Comparison of ENCODE assay signal across 7 cellular contexts in genomic region chr16:4316103-4316731, GRCh38. TPM values are rescaled to one million over a fixed set of nuclear protein-coding genes. Genes with fewer than 3 reads are reported as not detected.
DNase-seq lines count a peak whose midpoint lies in the region; ATAC-seq and TF ChIP-seq lines count a peak whose summit lies in the region.

No MANE protein-coding gene starts in this region.

- H4K20me1 ChIP-seq in GM23338 (replicated peaks; ENCODE audit: insufficient read depth), result peaks cover 16% of the 10 kb centered on the region; the same call in 1 of the 2 replicates

- H3F3A ChIP-seq in GM23338 (replicated peaks; ENCODE audit: low read depth), result peaks cover 14% of the 10 kb centered on the region

- peaks cover 22% of the 10 kb centered on the region for H3K27me3 Mint-ChIP-seq in GM23338 (ENCODE audit: insufficient read depth, low read depth, poor library complexity)

- no peaks in the 10 kb centered on the region for H3K9me2 ChIP-seq in GM23338 (ENCODE audit: insufficient read depth)

- peaks cover 3% of the 10 kb centered on the region; the same call in 1 of the 3 replicates for H3K9me3 Mint-ChIP-seq in GM23338

- CTCF ChIA-PET in Panc1 (lab: Charles Lee), result interaction anchor here (0.5 to 0.6 kb wide), 3 partner anchors 10 to 43 kb away, joined by 5 to 7 read pairs (median 5); no protein-coding TSS in a partner anchor

- H3K36me3 ChIP-seq in GM23338 (ENCODE audit: insufficient read depth) (no peaks in the 10 kb centered on the region), Panc1 (ENCODE audit: control insufficient read depth, insufficient read depth, low read length) (no peaks in the 10 kb centered on the region; the same call in 1 of the 2 replicates), gastrocnemius medialis (no peaks in the 10 kb centered on the region)

- peak; percentile 65 for DNase-seq in GM23338 (ENCODE audit: low spot score)
- no peak for DNase-seq in Panc1 (ENCODE audit: low read depth, low spot score)
- DNase-seq in fibroblast of the aortic adventitia (ENCODE audit: low read depth), result no peak
- DNase-seq in gastrocnemius medialis, result no peak
- no peak for DNase-seq in NOMO-1 (lab: John Stamatoyannopoulos, UW; ENCODE audit: unreplicated experiment in 2 of 2)
- no peak for DNase-seq in erythroblast (lab: John Stamatoyannopoulos, UW)

- intact Hi-C loops in Panc1 (cut with micrococcal nuclease; ENCODE audit: unreplicated experiment) (no loop called here), gastrocnemius medialis (cut with DNase I; ENCODE audit: low total_unique reads) (no loop called here)

- TF ChIP-seq CTCF in GM23338 (conservative IDR thresholded peaks at IDR 0.05; ENCODE audit: low read depth in 2 of 2) (no peak), Panc1 (IDR thresholded peaks at IDR 0.05) (no peak), fibroblast of the aortic adventitia (IDR thresholded peaks at IDR 0.05; ENCODE audit: insufficient read depth, low read length) (no peak), gastrocnemius medialis (IDR thresholded peaks at IDR 0.05 in 4 of 5, conservative IDR thresholded peaks at IDR 0.05 in 1 of 5) (no peak)

- H2AFZ ChIP-seq in GM23338, result no peak overlapping the region

- in situ Hi-C loops in Panc1 (cut with HindIII; ENCODE audit: low pct_unique_long_range_greater_than_20kb, low sequenced_read_pairs), result no loop called here
- in situ Hi-C loops in gastrocnemius medialis (cut with MboI; ENCODE audit: low sequenced_read_pairs in 4 of 4), result no loop called here

- no TSS peak for BruUV-seq in Panc1 (replicated peaks; lab: Mats Ljungman, UMichigan)

- peaks cover 16% of the 10 kb centered on the region for H3K4me1 Mint-ChIP-seq in GM23338

- H3K27ac ChIP-seq in GM23338 (ENCODE audit: low read depth) (no peak overlapping the region), Panc1 (ENCODE audit: low read length) (peak overlapping the region; percentile 92), gastrocnemius medialis (peak overlapping the region; percentile 65 to 79 (median 74))

- H3K4me1 ChIP-seq in GM23338 (ENCODE audit: insufficient read depth) (peaks cover 32% of the 10 kb centered on the region), Panc1 (ENCODE audit: control insufficient read depth, insufficient read depth, low read length) (peaks cover 36% of the 10 kb centered on the region), gastrocnemius medialis (peaks cover 14 to 55% of the 10 kb centered on the region in 2 donors)

- H3K4me2 ChIP-seq in GM23338, result peak overlapping the region; percentile 96

- H3K79me2 ChIP-seq in GM23338 (replicated peaks; ENCODE audit: insufficient read depth), result peaks cover 41% of the 10 kb centered on the region

- H3K9me3 ChIP-seq in Panc1 (ENCODE audit: control insufficient read depth, insufficient read depth, low read depth, low read length), result no peaks in the 10 kb centered on the region
- no peaks in the 10 kb centered on the region for H3K9me3 ChIP-seq in gastrocnemius medialis

- no peaks in the 10 kb centered on the region; the same call in 2 of the 3 replicates for H3K36me3 Mint-ChIP-seq in GM23338 (ENCODE audit: low read depth)

- peak overlapping the region; percentile 71 for H3K4me3 Mint-ChIP-seq in GM23338

- H3K27ac Mint-ChIP-seq in GM23338, result no peak overlapping the region

- ATAC-seq in GM23338, result peak; percentile 5
- no peak; the same call in 1 of the 2 replicates for ATAC-seq in Panc1
- ATAC-seq in gastrocnemius medialis, result peak in 1 of 2 donors; percentile 17
- ATAC-seq in GM21825 (IDR thresholded peaks at IDR 0.05; ENCODE audit: unreplicated experiment), result no peak

- peaks cover 19% of the 10 kb centered on the region for H3K27me3 ChIP-seq in GM23338 (ENCODE audit: insufficient read depth)
- H3K27me3 ChIP-seq in Panc1 (ENCODE audit: control insufficient read depth, insufficient read depth, low read length), result no peaks in the 10 kb centered on the region
- H3K27me3 ChIP-seq in gastrocnemius medialis, result peaks cover 14 to 31% (median 27%) of the 10 kb centered on the region in 3 donors

- TF ChIP-seq POLR2A in gastrocnemius medialis (IDR thresholded peaks at IDR 0.05) (no peak), erythroblast (IDR thresholded peaks at IDR 0.05; ENCODE audit: low read length) (no peak)

- POLR2A ChIA-PET in Panc1 (lab: Charles Lee), result interaction anchor here (0.7 kb wide), 1 partner anchor 23 kb away, joined by 3 read pairs; no protein-coding TSS in a partner anchor

- peak overlapping the region; percentile 84 for H3K4me3 ChIP-seq in GM23338
- H3K4me3 ChIP-seq in Panc1 (ENCODE audit: low read depth in 2 of 2, low read length in 2 of 2), result peak overlapping the region; percentile 88
- H3K4me3 ChIP-seq in fibroblast of the aortic adventitia (ENCODE audit: low read depth, low read length), result peak overlapping the region; percentile 86
- H3K4me3 ChIP-seq in gastrocnemius medialis, result peak overlapping the region; percentile 59 to 65 (median 61)

TF ChIP-seq in GM23338, 12 proteins besides CTCF, POLR2A, EP300 and RAD21 (continues in another document):
- TF ChIP-seq STAT1 (IDR thresholded peaks at IDR 0.05; ENCODE audit: unreplicated experiment) (no peak), ZNF114 (CRISPR knock-in tag; IDR thresholded peaks at IDR 0.05) (no peak), JUNB (IDR thresholded peaks at IDR 0.05; ENCODE audit: unreplicated experiment) (no peak)

RNA-seq across cellular contexts. Expression of gene GLIS2, which starts 0.3 kb away (rescaled TPM):
- 9.0 and 10.2 TPM in 2 replicates for total RNA-seq in GM23338 (2014; rRNA removed; shearing (Covaris generic))
- polyA plus RNA-seq in GM23338 (2016; fragmentation: Nextera tagmentation; extraction: Ambion mirVana), result 8.2 and 8.8 TPM in 2 replicates
- total RNA-seq in Panc1 (2021; ENCODE audit: unreplicated experiment) (87.3 TPM), fibroblast of the aortic adventitia (ENCODE audit: low replicate concordance) (3.3 and 6.6 TPM in 2 replicates), gastrocnemius medialis (under 1 TPM in 3 of 4 donors, not detected in 1; 0.81 to 0.95 (median 0.95) TPM)
- polyA plus RNA-seq in Panc1 (2012; ENCODE audit: insufficient read length), result 78.7 TPM

RNA-seq across cellular contexts. Expression of gene PAM16, which starts 34.9 kb away (rescaled TPM):
- 84.1 and 113 TPM in 2 replicates for total RNA-seq in GM23338 (2014; rRNA removed; shearing (Covaris generic))
- polyA plus RNA-seq in GM23338 (2016; fragmentation: Nextera tagmentation; extraction: Ambion mirVana), result 283 and 331 TPM in 2 replicates
- total RNA-seq in Panc1 (2021; ENCODE audit: unreplicated experiment), result 104 TPM
- polyA plus RNA-seq in Panc1 (2012; ENCODE audit: insufficient read length), result 105 TPM
- total RNA-seq in fibroblast of the aortic adventitia (ENCODE audit: low replicate concordance), result 5.0 and 20.2 TPM in 2 replicates
- 100 to 1,000 TPM; 112 to 174 (median 132) TPM for total RNA-seq in gastrocnemius medialis

RNA-seq across cellular contexts. Expression of gene TFAP4, which starts 43.4 kb away (rescaled TPM):
- total RNA-seq in GM23338 (2014; rRNA removed; shearing (Covaris generic)), result 19.3 and 20.7 TPM in 2 replicates
- 8.6 and 9.6 TPM in 2 replicates for polyA plus RNA-seq in GM23338 (2016; fragmentation: Nextera tagmentation; extraction: Ambion mirVana)
- total RNA-seq in Panc1 (2021; ENCODE audit: unreplicated experiment) (11.1 TPM), fibroblast of the aortic adventitia (ENCODE audit: low replicate concordance) (5.5 and 10.6 TPM in 2 replicates), gastrocnemius medialis (1 to 10 TPM; 3.2 to 5.0 (median 4.1) TPM)
- 18.7 TPM for polyA plus RNA-seq in Panc1 (2012; ENCODE audit: insufficient read length)

RNA-seq across cellular contexts. Expression of gene VASN, which starts 55.4 kb away (rescaled TPM):
- total RNA-seq in GM23338 (2014; rRNA removed; shearing (Covaris generic)), result 15.5 and 16.9 TPM in 2 replicates
- 7.1 and 8.0 TPM in 2 replicates for polyA plus RNA-seq in GM23338 (2016; fragmentation: Nextera tagmentation; extraction: Ambion mirVana)
- total RNA-seq in Panc1 (2021; ENCODE audit: unreplicated experiment) (33.5 TPM), fibroblast of the aortic adventitia (ENCODE audit: low replicate concordance) (130 and 136 TPM in 2 replicates), gastrocnemius medialis (10 to 100 TPM in 1 of 4 donors, 1 to 10 TPM in 3; 2.4 to 12.8 (median 3.7) TPM)
- 34.7 TPM for polyA plus RNA-seq in Panc1 (2012; ENCODE audit: insufficient read length)
